23 cellular contexts compared by ENCODE assay signal in the genomic region with DNA sequence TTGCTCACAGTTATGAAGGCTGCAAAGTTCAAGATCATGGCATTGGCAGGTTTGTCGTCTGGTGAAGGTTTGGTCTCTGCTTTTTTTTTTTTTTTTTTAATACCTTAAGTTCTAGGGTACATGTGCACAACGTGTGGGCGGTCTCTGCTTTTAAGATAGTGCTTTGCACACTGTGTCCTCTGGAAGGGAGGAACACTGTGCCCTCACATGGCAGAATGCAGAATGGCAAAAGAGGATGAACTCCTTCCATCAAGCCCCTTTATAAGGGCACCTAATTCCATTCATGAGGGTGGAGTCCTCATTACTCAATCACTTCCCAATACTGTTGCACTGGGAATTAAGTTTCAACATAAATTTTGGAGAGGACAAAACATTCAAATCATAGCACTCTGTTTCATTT.
DNase-seq lines count a peak whose midpoint lies in the region; ATAC-seq and TF ChIP-seq lines count a peak whose summit lies in the region.
"Had no signal": no experiment of that assay in that cellular context is flagged by ENCODE, and none has a peak within 500 bp of the region (broad histone marks: within the 10 kb centered on the region; RNA-seq: fewer than 3 reads in every experiment).

No MANE protein-coding gene starts in this region.

- peak; percentile 78 for ATAC-seq in HCT116
- ATAC-seq: activated T-helper 17 cell treated with anti-CD3 and anti-CD28 coated beads, Interleukin-2, amount 50 U/mL, for 72 hours; CD8-positive, alpha-beta T cell; left lung; stimulated activated memory B cell treated with anti-CD40 and anti-IgM and Interleukin-4, amounts not matched to agents 10 μg/mL and 1 μg/mL and 100 μg/mL, for 72 hours; T-helper 17 cell had no signal

- no peaks in the 10 kb centered on the region for H3K36me3 Mint-ChIP-seq in osteocyte (ENCODE audit: unreplicated experiment)
- H3K36me3 Mint-ChIP-seq: CD8-positive, alpha-beta T cell; stimulated activated memory B cell treated with anti-CD40 and anti-IgM and Interleukin-4, amounts not matched to agents 10 μg/mL and 1 μg/mL and 100 μg/mL, for 72 hours had no signal

- H2AK5ac ChIP-seq in mesendoderm (ENCODE audit: low read length), result no peak overlapping the region

- H2AFZ ChIP-seq in HCT116 (ENCODE audit: low read depth, low read length, poor library complexity, severe bottlenecking) (no peak overlapping the region), SK-N-SH (ENCODE audit: low read depth) (no peak overlapping the region)

- no peaks in the 10 kb centered on the region for H3K4me1 Mint-ChIP-seq in osteocyte (ENCODE audit: unreplicated experiment)
- H3K4me1 Mint-ChIP-seq: activated B cell treated with CpG ODN at 0.5 μM for 24 hours; activated T-helper 17 cell treated with anti-CD3 and anti-CD28 coated beads, Interleukin-2, amount 50 U/mL, for 72 hours; T-helper 17 cell had no signal

- H4K8ac ChIP-seq in mesendoderm (ENCODE audit: low read depth, low read length), result no peak overlapping the region

- TF ChIP-seq POLR2A in HCT116 (IDR thresholded peaks at IDR 0.05; ENCODE audit: borderline replicate concordance, extremely low read depth, insufficient read depth, insufficient read length), result no peak

- TF ChIP-seq RAD21 in HCT116 (IDR thresholded peaks at IDR 0.05; ENCODE audit: low read depth) (peak; percentile 36), SK-N-SH (IDR thresholded peaks at IDR 0.05; ENCODE audit: low read length) (0 out of 2 replicates have a peak, but pooled peaks have one; percentile 21)

- H3K27ac Mint-ChIP-seq in osteocyte (ENCODE audit: unreplicated experiment), result no peak overlapping the region
- H3K27ac Mint-ChIP-seq: activated B cell treated with CpG ODN at 0.5 μM for 24 hours; activated T-helper 17 cell treated with anti-CD3 and anti-CD28 coated beads, Interleukin-2, amount 50 U/mL, for 72 hours; CD8-positive, alpha-beta T cell; stimulated activated memory B cell treated with anti-CD40 and anti-IgM and Interleukin-4, amounts not matched to agents 10 μg/mL and 1 μg/mL and 100 μg/mL, for 72 hours; T-helper 17 cell had no signal

- H3K4ac ChIP-seq in mesendoderm (ENCODE audit: low read depth, low read length), result no peak overlapping the region

- no peaks in the 10 kb centered on the region for H4K20me1 ChIP-seq in HCT116 (ENCODE audit: insufficient read depth)
- H4K20me1 ChIP-seq in SK-N-SH (ENCODE audit: insufficient read depth), result no peaks in the 10 kb centered on the region

- H3K27ac ChIP-seq in HCT116 (ENCODE audit: low read depth, low read length) (no peak overlapping the region), SK-N-SH (ENCODE audit: low read depth in 2 of 2, low read length in 1 of 2) (no peak overlapping the region), mesendoderm (ENCODE audit: low read depth, low read length) (no peak overlapping the region)
- H3K27ac ChIP-seq: cardiac muscle cell, esophagus muscularis mucosa, KMS-11, left lung, neutrophil, transverse colon had no signal

- intact Hi-C loops in HCT116 (cut with micrococcal nuclease), result no loop called here

- DNase-seq in NCI-H526 (lab: John Stamatoyannopoulos, UW) (peak; percentile 19 to 51), NCI-H526 treated with DMSO at 0.1 percent for 48 hours (lab: John Stamatoyannopoulos, UW) (no peak), HCT116 (ENCODE audit: low read depth, low spot score) (no peak), SK-N-SH (no peak), mesendoderm (peak; percentile 1), NCI-H2196 treated with DMSO at 0.1 percent for 48 hours (lab: John Stamatoyannopoulos, UW; ENCODE audit: unreplicated experiment) (no peak), osteocyte (ENCODE audit: extremely low spot score, unreplicated experiment) (no peak), hippocampal formation (lab: John Stamatoyannopoulos, UW) (no peak)
- DNase-seq: activated B cell treated with CpG ODN at 0.5 μM for 24 hours; CD8-positive, alpha-beta T cell; left lung; NCI-H1105 treated with DMSO at 0.1 percent for 48 hours; retina; SHP77; T-helper 17 cell; transverse colon had no signal

- H3K79me2 ChIP-seq in HCT116 (ENCODE audit: insufficient read depth, low read length) (no peaks in the 10 kb centered on the region), SK-N-SH (ENCODE audit: insufficient read depth) (no peaks in the 10 kb centered on the region), mesendoderm (ENCODE audit: control insufficient read depth, insufficient read depth, low read length) (no peaks in the 10 kb centered on the region)

- TF ChIP-seq CTCF in HCT116 (IDR thresholded peaks at IDR 0.05 in 2 of 3, conservative IDR thresholded peaks at IDR 0.05 in 1 of 3; ENCODE audit: borderline replicate concordance in 1 of 3, insufficient read depth in 1 of 3, low read depth in 2 of 3, low read length in 2 of 3) (peak; percentile 7 to 20 (median 19); a peak in 2 of 6 replicates), SK-N-SH (IDR thresholded peaks at IDR 0.05) (0 out of 2 replicates have a peak, but pooled peaks have one; percentile 17), osteocyte (IDR thresholded peaks at IDR 0.05) (no peak)

- RAD21 ChIA-PET in HCT116 (lab: Charles Lee; ENCODE audit: low non-redundant PET in 1 of 2, low total read pairs in 2 of 2, uncharacterized antibody in 2 of 2, unreplicated experiment in 2 of 2), result no interaction called here

- H3K9me3 ChIP-seq in HCT116 (ENCODE audit: control insufficient read depth in 1 of 2, insufficient read depth in 1 of 2, low read depth in 1 of 2, low read length in 2 of 2), result no peaks in the 10 kb centered on the region
- no peaks in the 10 kb centered on the region for H3K9me3 ChIP-seq in SK-N-SH
- H3K9me3 ChIP-seq: esophagus muscularis mucosa, HAP-1, left lung, neutrophil, transverse colon had no signal

- TF ChIP-seq EP300 in SK-N-SH (IDR thresholded peaks at IDR 0.05; ENCODE audit: borderline replicate concordance in 1 of 2, low read depth in 1 of 2, low read length in 1 of 2), result no peak

- no peak overlapping the region for H4K5ac ChIP-seq in mesendoderm (ENCODE audit: low read length)

- H2BK5ac ChIP-seq in mesendoderm (ENCODE audit: low read length), result no peak overlapping the region

- 0% methylated on average over 3 of the region's 3 CpGs for WGBS in SK-N-SH (ENCODE audit: low lambda C conversion rate)
- WGBS in mesendoderm (ENCODE audit: extremely low coverage, insufficient coverage, low lambda C conversion rate), result no CpG with 5 or more reads among the region's 3 CpGs

- no peaks in the 10 kb centered on the region for H3F3A ChIP-seq in SK-N-SH (replicated peaks; ENCODE audit: insufficient read depth)

- POLR2A ChIA-PET in HCT116 (lab: Charles Lee), result no interaction called here
- POLR2A ChIA-PET in SK-N-SH (lab: Yijun Ruan, JAX), result interaction anchor here (0.6 kb wide), 1 partner anchor 53 kb away, joined by 3 read pairs; no protein-coding TSS in a partner anchor

- H3K36me3 ChIP-seq in HCT116 (ENCODE audit: control insufficient read depth in 1 of 2, insufficient read depth in 2 of 2, low read length in 2 of 2) (no peaks in the 10 kb centered on the region), SK-N-SH (replicated peaks in 1 of 2; ENCODE audit: control insufficient read depth in 1 of 2, insufficient read depth in 2 of 2, low read length in 1 of 2) (no peaks in the 10 kb centered on the region), mesendoderm (ENCODE audit: control insufficient read depth, insufficient read depth, low read length) (no peaks in the 10 kb centered on the region)
- H3K36me3 ChIP-seq: cardiac muscle cell, esophagus muscularis mucosa, HAP-1, left lung, neutrophil, transverse colon had no signal

- no peak overlapping the region for H3K4me3 Mint-ChIP-seq in osteocyte (ENCODE audit: unreplicated experiment)
- H3K4me3 Mint-ChIP-seq: activated B cell treated with CpG ODN at 0.5 μM for 24 hours; activated T-helper 17 cell treated with anti-CD3 and anti-CD28 coated beads, Interleukin-2, amount 50 U/mL, for 72 hours; CD8-positive, alpha-beta T cell; stimulated activated memory B cell treated with anti-CD40 and anti-IgM and Interleukin-4, amounts not matched to agents 10 μg/mL and 1 μg/mL and 100 μg/mL, for 72 hours; T-helper 17 cell had no signal

- H3K4me3 ChIP-seq in HCT116 (replicated peaks in 1 of 2; ENCODE audit: low read depth in 1 of 2, low read length in 2 of 2) (no peak overlapping the region), SK-N-SH (ENCODE audit: low read depth in 2 of 2, low read length in 1 of 2) (no peak overlapping the region), mesendoderm (ENCODE audit: low read length) (no peak overlapping the region)
- H3K4me3 ChIP-seq: cardiac muscle cell, esophagus muscularis mucosa, HAP-1, left lung, transverse colon had no signal

- H3K27me3 ChIP-seq in HCT116 (ENCODE audit: insufficient read depth, low read length) (no peaks in the 10 kb centered on the region), SK-N-SH (ENCODE audit: insufficient read depth) (no peaks in the 10 kb centered on the region), mesendoderm (ENCODE audit: insufficient read depth, low read length, poor library complexity) (no peaks in the 10 kb centered on the region)
- H3K27me3 ChIP-seq: cardiac muscle cell, esophagus muscularis mucosa, left lung, neutrophil, transverse colon had no signal

- H3K4me2 ChIP-seq in HCT116 (ENCODE audit: low read length), result no peak overlapping the region
- H3K4me2 ChIP-seq in SK-N-SH, result no peak overlapping the region
- no peak overlapping the region for H3K4me2 ChIP-seq in mesendoderm (ENCODE audit: low read length)
- H3K4me2 ChIP-seq: KMS-11 had no signal

- no peak overlapping the region for H3K9ac ChIP-seq in HCT116 (ENCODE audit: low read length)
- H3K9ac ChIP-seq in SK-N-SH, result no peak overlapping the region
- no peak overlapping the region for H3K9ac ChIP-seq in mesendoderm (ENCODE audit: low read length)
- H3K9ac ChIP-seq: KMS-11 had no signal

- H3K9me2 ChIP-seq in HCT116 (ENCODE audit: insufficient read depth) (no peaks in the 10 kb centered on the region), SK-N-SH (no peaks in the 10 kb centered on the region)

- no peak overlapping the region for H3K56ac ChIP-seq in mesendoderm (ENCODE audit: low read length)

- no peak overlapping the region for H3K18ac ChIP-seq in mesendoderm (ENCODE audit: low read length)

- no peak overlapping the region for H2BK120ac ChIP-seq in mesendoderm (ENCODE audit: low read depth, low read length)

- no TSS peak for BruUV-seq in HCT116 (replicated peaks; lab: Mats Ljungman, UMichigan)

- H3K23ac ChIP-seq in mesendoderm (ENCODE audit: low read length), result no peak overlapping the region

- H3K27me3 Mint-ChIP-seq in osteocyte (ENCODE audit: unreplicated experiment), result no peaks in the 10 kb centered on the region
- H3K27me3 Mint-ChIP-seq: activated B cell treated with CpG ODN at 0.5 μM for 24 hours; stimulated activated memory B cell treated with anti-CD40 and anti-IgM and Interleukin-4, amounts not matched to agents 10 μg/mL and 1 μg/mL and 100 μg/mL, for 72 hours; T-helper 17 cell had no signal

- H2BK15ac ChIP-seq in mesendoderm (replicated peaks; ENCODE audit: low read depth), result no peak overlapping the region

- H3K4me1 ChIP-seq in HCT116 (ENCODE audit: control insufficient read depth in 1 of 2, insufficient read depth in 2 of 2, low read length in 2 of 2), result no peaks in the 10 kb centered on the region
- H3K4me1 ChIP-seq in SK-N-SH (ENCODE audit: control insufficient read depth in 1 of 2, insufficient read depth in 2 of 2, low read depth in 1 of 2, low read length in 1 of 2), result no peaks in the 10 kb centered on the region
- no peaks in the 10 kb centered on the region for H3K4me1 ChIP-seq in mesendoderm (ENCODE audit: control insufficient read depth, low read depth, low read length)
- H3K4me1 ChIP-seq: esophagus muscularis mucosa, HAP-1, left lung, transverse colon had no signal

- CTCF ChIA-PET in HCT116 (lab: Charles Lee) (no interaction called here), SK-N-SH (lab: Yijun Ruan, JAX) (no interaction called here)

- no peaks in the 10 kb centered on the region for H3K79me1 ChIP-seq in mesendoderm (ENCODE audit: low read length)

- H3K9me3 Mint-ChIP-seq in osteocyte (ENCODE audit: unreplicated experiment), result peaks cover 14% of the 10 kb centered on the region
- H3K9me3 Mint-ChIP-seq: activated B cell treated with CpG ODN at 0.5 μM for 24 hours; CD8-positive, alpha-beta T cell had no signal

Comparison
In these comparisons a context has a peak if more than half of its experiments do, and no peak if none do; other contexts are left out.
1. DNase-seq: peak in NCI-H526 (2 of 2) and mesendoderm (single experiment); none in NCI-H526 treated with DMSO at 0.1 percent for 48 hours (single experiment), HCT116 (single experiment), SK-N-SH (single experiment), NCI-H2196 treated with DMSO at 0.1 percent for 48 hours (single experiment), osteocyte (single experiment) and hippocampal formation (0 of 2).